In the genomic region with DNA sequence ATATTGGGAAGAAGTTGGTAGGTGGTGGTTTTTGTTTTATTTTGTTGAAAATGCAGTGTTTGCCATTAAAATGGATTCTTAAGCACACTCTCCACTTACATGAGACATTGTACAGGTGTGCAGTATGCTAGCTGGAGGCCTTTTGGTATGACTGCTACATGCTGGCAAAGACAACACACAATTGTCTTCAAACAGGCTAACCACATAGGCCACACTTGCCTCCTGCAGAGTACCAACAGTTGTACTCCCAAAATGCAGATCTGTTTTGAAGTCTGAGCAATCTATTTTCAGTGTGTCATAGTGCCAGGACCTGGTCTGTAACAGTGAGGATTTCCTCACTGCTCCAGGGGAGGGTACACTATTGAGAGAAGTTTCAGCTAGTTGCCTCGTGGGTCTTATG, we compare ENCODE assay signal across 32 cellular contexts.
"Had no signal": no experiment of that assay in that cellular context is flagged by ENCODE, and none has a peak within 500 bp of the region (broad histone marks: within the 10 kb centered on the region; RNA-seq: fewer than 3 reads in every experiment).

No MANE protein-coding gene starts in this region.

- H3K27me3 Mint-ChIP-seq: activated CD4-positive, alpha-beta memory T cell treated with anti-CD3 and anti-CD28 coated beads for 36 hours; activated CD4-positive, alpha-beta T cell treated with anti-CD3 and anti-CD28 coated beads for 36 hours; activated CD4-positive, alpha-beta T cell treated with anti-CD3 and anti-CD28 coated beads, Interleukin-2, amount 10 ng/mL, durations not matched to agents 24 days and 14 days; activated CD8-positive, alpha-beta memory T cell treated with anti-CD3 and anti-CD28 coated beads, Interleukin-2, amount 10 ng/mL, durations not matched to agents 7 days and 5 days; activated naive CD4-positive, alpha-beta T cell treated with anti-CD3 and anti-CD28 coated beads, Interleukin-2, amount 50 U/mL, for 24 hours; activated naive CD8-positive, alpha-beta T cell treated with anti-CD3 and anti-CD28 coated beads for 36 hours; activated naive CD8-positive, alpha-beta T cell treated with anti-CD3 and anti-CD28 coated beads, Interleukin-2, amount 50 U/mL, for 24 hours; brain had no signal

- DNase-seq: activated CD4-positive, alpha-beta memory T cell treated with anti-CD3 and anti-CD28 coated beads for 36 hours; activated CD4-positive, alpha-beta T cell treated with anti-CD3 and anti-CD28 coated beads for 36 hours; activated CD4-positive, alpha-beta T cell treated with anti-CD3 and anti-CD28 coated beads, Interleukin-2, amount 10 ng/mL, durations not matched to agents 24 days and 14 days; activated CD4-positive, CD25-positive, alpha-beta regulatory T cell; activated CD4-positive, CD25-positive, alpha-beta regulatory T cell treated with anti-CD3 and anti-CD28 coated beads, Interleukin-2, amount 50 U/mL, for 72 hours; activated CD8-positive, alpha-beta memory T cell treated with anti-CD3 and anti-CD28 coated beads, Interleukin-2, amount 10 ng/mL, durations not matched to agents 7 days and 5 days; activated CD8-positive, alpha-beta memory T cell treated with anti-CD3 and anti-CD28 coated beads, Interleukin-2, amount 50 U/mL, for 4 hours; activated CD8-positive, alpha-beta T cell treated with anti-CD3 and anti-CD28 coated beads, Interleukin-2, amount 10 ng/mL, durations not matched to agents 7 days and 5 days; activated effector memory CD4-positive, alpha-beta T cell treated with anti-CD3 and anti-CD28 coated beads, Interleukin-2, amount 50 U/mL, for 16 hours; activated naive CD4-positive, alpha-beta T cell treated with anti-CD3 and anti-CD28 coated beads for 36 hours; activated naive CD8-positive, alpha-beta T cell treated with anti-CD3 and anti-CD28 coated beads for 36 hours; activated naive CD8-positive, alpha-beta T cell treated with anti-CD3 and anti-CD28 coated beads, Interleukin-2, amount 50 U/mL, for 24 hours; activated T-cell treated with anti-CD3 and anti-CD28 coated beads, Interleukin-2, amount 50 U/mL, for 1 hour; activated T-cell treated with anti-CD3 and anti-CD28 coated beads, Interleukin-2, amount 50 U/mL, for 48 hours; adrenal gland; amygdala; aorta; central memory CD4-positive, alpha-beta T cell; cerebellar nuclear complex; colonic mucosa; effector CD8-positive, alpha-beta T cell; endodermal cell; foreskin fibroblast; head of caudate nucleus had no signal

- H3K4me3 Mint-ChIP-seq: activated CD4-positive, alpha-beta memory T cell treated with anti-CD3 and anti-CD28 coated beads for 36 hours; activated CD4-positive, alpha-beta T cell treated with anti-CD3 and anti-CD28 coated beads for 36 hours; activated CD4-positive, alpha-beta T cell treated with anti-CD3 and anti-CD28 coated beads, Interleukin-2, amount 10 ng/mL, durations not matched to agents 24 days and 14 days; activated CD8-positive, alpha-beta memory T cell treated with anti-CD3 and anti-CD28 coated beads, Interleukin-2, amount 10 ng/mL, durations not matched to agents 7 days and 5 days; activated CD8-positive, alpha-beta T cell treated with anti-CD3 and anti-CD28 coated beads, Interleukin-2, amount 10 ng/mL, durations not matched to agents 7 days and 5 days; activated naive CD4-positive, alpha-beta T cell treated with anti-CD3 and anti-CD28 coated beads for 36 hours; activated naive CD4-positive, alpha-beta T cell treated with anti-CD3 and anti-CD28 coated beads, Interleukin-2, amount 50 U/mL, for 24 hours; activated naive CD8-positive, alpha-beta T cell treated with anti-CD3 and anti-CD28 coated beads for 36 hours; activated naive CD8-positive, alpha-beta T cell treated with anti-CD3 and anti-CD28 coated beads, Interleukin-2, amount 50 U/mL, for 24 hours; activated T-helper 1 cell treated with anti-CD3 and anti-CD28 coated beads, Interleukin-12 subunit alpha, Interleukin-12 subunit beta, Interleukin-2, Interleukin-4 antibody, amounts not matched to agents 30 ng/mL and 10 ng/mL and 1 ng/mL, durations not matched to agents 14 hours and 24 hours and 36 hours; brain; endodermal cell had no signal

- H3K27me3 ChIP-seq: adrenal gland, breast epithelium, cardiac muscle cell, colonic mucosa had no signal

- FAIRE-seq: frontal cortex had no signal

- H3K4me1 Mint-ChIP-seq: activated CD4-positive, alpha-beta T cell treated with anti-CD3 and anti-CD28 coated beads for 36 hours; activated CD4-positive, alpha-beta T cell treated with anti-CD3 and anti-CD28 coated beads, Interleukin-2, amount 10 ng/mL, durations not matched to agents 24 days and 14 days; activated CD8-positive, alpha-beta memory T cell treated with anti-CD3 and anti-CD28 coated beads, Interleukin-2, amount 10 ng/mL, durations not matched to agents 7 days and 5 days; activated naive CD4-positive, alpha-beta T cell treated with anti-CD3 and anti-CD28 coated beads, Interleukin-2, amount 50 U/mL, for 24 hours; activated naive CD8-positive, alpha-beta T cell treated with anti-CD3 and anti-CD28 coated beads for 36 hours; activated naive CD8-positive, alpha-beta T cell treated with anti-CD3 and anti-CD28 coated beads, Interleukin-2, amount 50 U/mL, for 24 hours; brain; endodermal cell had no signal

- H3K4me3 ChIP-seq: adrenal gland, breast epithelium, cardiac muscle cell, colonic mucosa had no signal

- H3K4me1 ChIP-seq: adrenal gland, breast epithelium, colonic mucosa had no signal

- H3K36me3 Mint-ChIP-seq: activated CD4-positive, alpha-beta memory T cell treated with anti-CD3 and anti-CD28 coated beads for 36 hours; activated CD8-positive, alpha-beta memory T cell treated with anti-CD3 and anti-CD28 coated beads, Interleukin-2, amount 10 ng/mL, durations not matched to agents 7 days and 5 days; activated naive CD4-positive, alpha-beta T cell treated with anti-CD3 and anti-CD28 coated beads, Interleukin-2, amount 50 U/mL, for 24 hours had no signal

- ATAC-seq: activated CD4-positive, alpha-beta T cell treated with anti-CD3 and anti-CD28 coated beads for 36 hours; activated CD8-positive, alpha-beta memory T cell treated with anti-CD3 and anti-CD28 coated beads, Interleukin-2, amount 10 ng/mL, durations not matched to agents 7 days and 5 days; activated CD8-positive, alpha-beta T cell treated with anti-CD3 and anti-CD28 coated beads, Interleukin-2, amount 10 ng/mL, durations not matched to agents 7 days and 5 days; activated naive CD8-positive, alpha-beta T cell treated with anti-CD3 and anti-CD28 coated beads, Interleukin-2, amount 50 U/mL, for 24 hours; esophagus mucosa had no signal

- H3K36me3 ChIP-seq: adrenal gland, breast epithelium, cardiac muscle cell, colonic mucosa had no signal

- H3K27ac ChIP-seq: adrenal gland, breast epithelium, cardiac muscle cell, colonic mucosa had no signal

- H3K27ac Mint-ChIP-seq: activated CD4-positive, alpha-beta memory T cell treated with anti-CD3 and anti-CD28 coated beads for 36 hours; activated CD4-positive, alpha-beta T cell treated with anti-CD3 and anti-CD28 coated beads for 36 hours; activated CD4-positive, alpha-beta T cell treated with anti-CD3 and anti-CD28 coated beads, Interleukin-2, amount 10 ng/mL, durations not matched to agents 24 days and 14 days; activated CD8-positive, alpha-beta memory T cell treated with anti-CD3 and anti-CD28 coated beads, Interleukin-2, amount 10 ng/mL, durations not matched to agents 7 days and 5 days; activated CD8-positive, alpha-beta T cell treated with anti-CD3 and anti-CD28 coated beads, Interleukin-2, amount 10 ng/mL, durations not matched to agents 7 days and 5 days; activated naive CD4-positive, alpha-beta T cell treated with anti-CD3 and anti-CD28 coated beads for 36 hours; activated naive CD4-positive, alpha-beta T cell treated with anti-CD3 and anti-CD28 coated beads, Interleukin-2, amount 50 U/mL, for 24 hours; activated naive CD8-positive, alpha-beta T cell treated with anti-CD3 and anti-CD28 coated beads for 36 hours; activated naive CD8-positive, alpha-beta T cell treated with anti-CD3 and anti-CD28 coated beads, Interleukin-2, amount 50 U/mL, for 24 hours; activated T-helper 1 cell treated with anti-CD3 and anti-CD28 coated beads, Interleukin-12 subunit alpha, Interleukin-12 subunit beta, Interleukin-2, Interleukin-4 antibody, amounts not matched to agents 30 ng/mL and 10 ng/mL and 1 ng/mL, durations not matched to agents 14 hours and 24 hours and 36 hours; activated T-helper 2 cell treated with anti-CD3 and anti-CD28 coated beads, Interferon-gamma antibody, Interleukin-2, Interleukin-4, amounts not matched to agents 10 μg/mL and 5 μg/mL and 100 μg/mL, durations not matched to agents 14 hours and 24 hours and 36 hours; brain; endodermal cell had no signal

- H3K9me3 ChIP-seq: adrenal gland, breast epithelium, colonic mucosa had no signal

- H3K9me3 Mint-ChIP-seq: activated CD4-positive, alpha-beta memory T cell treated with anti-CD3 and anti-CD28 coated beads for 36 hours; activated CD4-positive, alpha-beta T cell treated with anti-CD3 and anti-CD28 coated beads, Interleukin-2, amount 10 ng/mL, durations not matched to agents 24 days and 14 days; activated naive CD4-positive, alpha-beta T cell treated with anti-CD3 and anti-CD28 coated beads for 36 hours; activated naive CD4-positive, alpha-beta T cell treated with anti-CD3 and anti-CD28 coated beads, Interleukin-2, amount 50 U/mL, for 24 hours; activated naive CD8-positive, alpha-beta T cell treated with anti-CD3 and anti-CD28 coated beads for 36 hours; activated naive CD8-positive, alpha-beta T cell treated with anti-CD3 and anti-CD28 coated beads, Interleukin-2, amount 50 U/mL, for 24 hours; activated T-helper 1 cell treated with anti-CD3 and anti-CD28 coated beads, Interleukin-12 subunit alpha, Interleukin-12 subunit beta, Interleukin-2, Interleukin-4 antibody, amounts not matched to agents 30 ng/mL and 10 ng/mL and 1 ng/mL, durations not matched to agents 14 hours and 24 hours and 36 hours; activated T-helper 2 cell treated with anti-CD3 and anti-CD28 coated beads, Interferon-gamma antibody, Interleukin-2, Interleukin-4, amounts not matched to agents 10 μg/mL and 5 μg/mL and 100 μg/mL, durations not matched to agents 14 hours and 24 hours and 36 hours; endodermal cell had no signal
